In genomic region chr3:174536319-174536718, GRCh38 we compare ENCODE assay signal across 17 cellular contexts.
"Had no signal": no experiment of that assay in that cellular context is flagged by ENCODE, and none has a peak within 500 bp of the region (broad histone marks: within the 10 kb centered on the region; RNA-seq: fewer than 3 reads in every experiment).

No MANE protein-coding gene starts in this region.

- H3K4me2 ChIP-seq: smooth muscle cell had no signal

- ATAC-seq: foreskin keratinocyte, left cardiac atrium, lower lobe of right lung, natural killer cell, pancreas, right cardiac atrium had no signal

- H3K9me3 ChIP-seq: left ventricle myocardium inferior, lower lobe of right lung, pancreas had no signal

- DNase-seq: dermis blood vessel endothelial cell; effector CD4-positive, alpha-beta T cell; endodermal cell; erythroblast; foreskin keratinocyte; kidney; left cardiac atrium; left ventricle myocardium inferior; lower lobe of right lung; natural killer cell; occipital lobe; pancreas; right cardiac atrium; stimulated activated CD4-positive, alpha-beta T cell treated with anti-CD3 and anti-CD28 coated beads, Interleukin-2, amount 100 ng/mL, for 48 hours; stimulated activated naive CD4-positive, alpha-beta T cell treated with Interleukin-2 at 50 U/mL for 16 hours; trophoblast cell had no signal

- H3K36me3 ChIP-seq: left ventricle myocardium inferior, lower lobe of right lung, pancreas had no signal

- H3K27ac ChIP-seq: foreskin keratinocyte, left ventricle myocardium inferior, lower lobe of right lung, pancreas had no signal

- H3K27me3 ChIP-seq: foreskin keratinocyte, pancreas had no signal

- H3K4me3 ChIP-seq: left ventricle myocardium inferior, lower lobe of right lung, pancreas, smooth muscle cell had no signal
